Comparison of ENCODE assay signal across 2 cellular contexts in the genomic region with DNA sequence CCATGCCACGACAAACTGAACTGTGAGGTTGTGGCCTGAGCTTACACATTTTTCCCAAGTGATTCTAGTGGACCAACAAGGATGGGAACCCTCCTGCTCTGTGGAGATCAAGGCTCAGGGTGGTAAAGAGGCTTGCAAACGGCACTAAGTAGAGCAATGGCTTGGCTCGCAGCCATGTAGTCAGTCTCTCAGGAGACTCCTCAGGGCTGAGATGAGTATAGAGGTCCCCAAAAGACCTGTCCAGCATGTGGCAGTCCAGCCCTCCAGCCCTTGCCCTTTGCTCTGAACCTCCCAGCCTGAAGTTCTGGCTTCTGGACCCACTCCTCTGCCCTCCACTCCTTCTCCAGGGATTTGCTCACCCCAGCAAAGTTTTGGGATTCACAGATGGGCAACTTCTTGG.
TF ChIP-seq lines count a peak whose summit lies in the region.

No MANE protein-coding gene starts in this region.

TF ChIP-seq in IMR-90, 13 proteins besides CTCF, POLR2A, EP300 and RAD21:
- TF ChIP-seq, protein P1, sequence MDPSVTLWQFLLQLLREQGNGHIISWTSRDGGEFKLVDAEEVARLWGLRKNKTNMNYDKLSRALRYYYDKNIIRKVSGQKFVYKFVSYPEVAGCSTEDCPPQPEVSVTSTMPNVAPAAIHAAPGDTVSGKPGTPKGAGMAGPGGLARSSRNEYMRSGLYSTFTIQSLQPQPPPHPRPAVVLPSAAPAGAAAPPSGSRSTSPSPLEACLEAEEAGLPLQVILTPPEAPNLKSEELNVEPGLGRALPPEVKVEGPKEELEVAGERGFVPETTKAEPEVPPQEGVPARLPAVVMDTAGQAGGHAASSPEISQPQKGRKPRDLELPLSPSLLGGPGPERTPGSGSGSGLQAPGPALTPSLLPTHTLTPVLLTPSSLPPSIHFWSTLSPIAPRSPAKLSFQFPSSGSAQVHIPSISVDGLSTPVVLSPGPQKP (IDR thresholded peaks at IDR 0.05; ENCODE audit: borderline replicate concordance, low read depth, low read length): no peak
- TF ChIP-seq FOS (IDR thresholded peaks at IDR 0.05; ENCODE audit: low read depth, low read length) (no peak), CHD1 (IDR thresholded peaks at IDR 0.05; ENCODE audit: low read depth, low read length) (no peak), MAZ (IDR thresholded peaks at IDR 0.05; ENCODE audit: borderline replicate concordance, low read depth, low read length) (no peak), CEBPB (IDR thresholded peaks at IDR 0.05; ENCODE audit: low read depth, low read length) (no peak), BHLHE40 (IDR thresholded peaks at IDR 0.05; ENCODE audit: low read depth, low read length) (no peak), RCOR1 (IDR thresholded peaks at IDR 0.05; ENCODE audit: insufficient replicate concordance, low read length) (no peak), NFE2L2 (IDR thresholded peaks at IDR 0.05; ENCODE audit: low read depth, low read length) (no peak), SMC3 (IDR thresholded peaks at IDR 0.05; ENCODE audit: low read depth, low read length) (no peak), MAFK (IDR thresholded peaks at IDR 0.05; ENCODE audit: low read depth, low read length) (no peak), MXI1 (IDR thresholded peaks at IDR 0.05; ENCODE audit: borderline replicate concordance, low read depth, low read length) (no peak), RFX5 (IDR thresholded peaks at IDR 0.05; ENCODE audit: low read depth, low read length) (no peak)
- TF ChIP-seq, protein P2, sequence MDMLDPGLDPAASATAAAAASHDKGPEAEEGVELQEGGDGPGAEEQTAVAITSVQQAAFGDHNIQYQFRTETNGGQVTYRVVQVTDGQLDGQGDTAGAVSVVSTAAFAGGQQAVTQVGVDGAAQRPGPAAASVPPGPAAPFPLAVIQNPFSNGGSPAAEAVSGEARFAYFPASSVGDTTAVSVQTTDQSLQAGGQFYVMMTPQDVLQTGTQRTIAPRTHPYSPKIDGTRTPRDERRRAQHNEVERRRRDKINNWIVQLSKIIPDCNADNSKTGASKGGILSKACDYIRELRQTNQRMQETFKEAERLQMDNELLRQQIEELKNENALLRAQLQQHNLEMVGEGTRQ (IDR thresholded peaks at IDR 0.05; ENCODE audit: low read depth, low read length): no peak

TF ChIP-seq in HepG2, 621 proteins besides CTCF, POLR2A, EP300 and RAD21:
- TF ChIP-seq, protein P3, sequence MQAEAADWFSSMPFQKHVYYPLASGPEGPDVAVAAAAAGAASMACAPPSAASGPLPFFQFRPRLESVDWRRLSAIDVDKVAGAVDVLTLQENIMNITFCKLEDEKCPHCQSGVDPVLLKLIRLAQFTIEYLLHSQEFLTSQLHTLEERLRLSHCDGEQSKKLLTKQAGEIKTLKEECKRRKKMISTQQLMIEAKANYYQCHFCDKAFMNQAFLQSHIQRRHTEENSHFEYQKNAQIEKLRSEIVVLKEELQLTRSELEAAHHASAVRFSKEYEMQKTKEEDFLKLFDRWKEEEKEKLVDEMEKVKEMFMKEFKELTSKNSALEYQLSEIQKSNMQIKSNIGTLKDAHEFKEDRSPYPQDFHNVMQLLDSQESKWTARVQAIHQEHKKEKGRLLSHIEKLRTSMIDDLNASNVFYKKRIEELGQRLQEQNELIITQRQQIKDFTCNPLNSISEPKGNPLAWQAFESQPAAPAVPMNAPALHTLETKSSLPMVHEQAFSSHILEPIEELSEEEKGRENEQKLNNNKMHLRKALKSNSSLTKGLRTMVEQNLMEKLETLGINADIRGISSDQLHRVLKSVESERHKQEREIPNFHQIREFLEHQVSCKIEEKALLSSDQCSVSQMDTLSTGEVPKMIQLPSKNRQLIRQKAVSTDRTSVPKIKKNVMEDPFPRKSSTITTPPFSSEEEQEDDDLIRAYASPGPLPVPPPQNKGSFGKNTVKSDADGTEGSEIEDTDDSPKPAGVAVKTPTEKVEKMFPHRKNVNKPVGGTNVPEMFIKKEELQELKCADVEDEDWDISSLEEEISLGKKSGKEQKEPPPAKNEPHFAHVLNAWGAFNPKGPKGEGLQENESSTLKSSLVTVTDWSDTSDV (CRISPR knock-in tag; IDR thresholded peaks at IDR 0.05): no peak
- TF ChIP-seq ZNF138 (CRISPR knock-in tag; IDR thresholded peaks at IDR 0.05; ENCODE audit: low read depth): no peak
- TF ChIP-seq ZNF775 (CRISPR knock-in tag; IDR thresholded peaks at IDR 0.05; ENCODE audit: borderline replicate concordance): no peak
- no peak for TF ChIP-seq HCFC1 (IDR thresholded peaks at IDR 0.05; ENCODE audit: low read depth, low read length)
- TF ChIP-seq KLF16 (CRISPR knock-in tag; IDR thresholded peaks at IDR 0.05): no peak
- TF ChIP-seq ELF3 (CRISPR knock-in tag; IDR thresholded peaks at IDR 0.05): no peak
- TF ChIP-seq, protein P4, sequence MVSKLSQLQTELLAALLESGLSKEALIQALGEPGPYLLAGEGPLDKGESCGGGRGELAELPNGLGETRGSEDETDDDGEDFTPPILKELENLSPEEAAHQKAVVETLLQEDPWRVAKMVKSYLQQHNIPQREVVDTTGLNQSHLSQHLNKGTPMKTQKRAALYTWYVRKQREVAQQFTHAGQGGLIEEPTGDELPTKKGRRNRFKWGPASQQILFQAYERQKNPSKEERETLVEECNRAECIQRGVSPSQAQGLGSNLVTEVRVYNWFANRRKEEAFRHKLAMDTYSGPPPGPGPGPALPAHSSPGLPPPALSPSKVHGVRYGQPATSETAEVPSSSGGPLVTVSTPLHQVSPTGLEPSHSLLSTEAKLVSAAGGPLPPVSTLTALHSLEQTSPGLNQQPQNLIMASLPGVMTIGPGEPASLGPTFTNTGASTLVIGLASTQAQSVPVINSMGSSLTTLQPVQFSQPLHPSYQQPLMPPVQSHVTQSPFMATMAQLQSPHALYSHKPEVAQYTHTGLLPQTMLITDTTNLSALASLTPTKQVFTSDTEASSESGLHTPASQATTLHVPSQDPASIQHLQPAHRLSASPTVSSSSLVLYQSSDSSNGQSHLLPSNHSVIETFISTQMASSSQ (IDR thresholded peaks at IDR 0.05; ENCODE audit: low read depth): no peak
- TF ChIP-seq, protein P4 (CRISPR knock-in tag; IDR thresholded peaks at IDR 0.05; ENCODE audit: borderline replicate concordance): no peak
- TF ChIP-seq, protein P5, sequence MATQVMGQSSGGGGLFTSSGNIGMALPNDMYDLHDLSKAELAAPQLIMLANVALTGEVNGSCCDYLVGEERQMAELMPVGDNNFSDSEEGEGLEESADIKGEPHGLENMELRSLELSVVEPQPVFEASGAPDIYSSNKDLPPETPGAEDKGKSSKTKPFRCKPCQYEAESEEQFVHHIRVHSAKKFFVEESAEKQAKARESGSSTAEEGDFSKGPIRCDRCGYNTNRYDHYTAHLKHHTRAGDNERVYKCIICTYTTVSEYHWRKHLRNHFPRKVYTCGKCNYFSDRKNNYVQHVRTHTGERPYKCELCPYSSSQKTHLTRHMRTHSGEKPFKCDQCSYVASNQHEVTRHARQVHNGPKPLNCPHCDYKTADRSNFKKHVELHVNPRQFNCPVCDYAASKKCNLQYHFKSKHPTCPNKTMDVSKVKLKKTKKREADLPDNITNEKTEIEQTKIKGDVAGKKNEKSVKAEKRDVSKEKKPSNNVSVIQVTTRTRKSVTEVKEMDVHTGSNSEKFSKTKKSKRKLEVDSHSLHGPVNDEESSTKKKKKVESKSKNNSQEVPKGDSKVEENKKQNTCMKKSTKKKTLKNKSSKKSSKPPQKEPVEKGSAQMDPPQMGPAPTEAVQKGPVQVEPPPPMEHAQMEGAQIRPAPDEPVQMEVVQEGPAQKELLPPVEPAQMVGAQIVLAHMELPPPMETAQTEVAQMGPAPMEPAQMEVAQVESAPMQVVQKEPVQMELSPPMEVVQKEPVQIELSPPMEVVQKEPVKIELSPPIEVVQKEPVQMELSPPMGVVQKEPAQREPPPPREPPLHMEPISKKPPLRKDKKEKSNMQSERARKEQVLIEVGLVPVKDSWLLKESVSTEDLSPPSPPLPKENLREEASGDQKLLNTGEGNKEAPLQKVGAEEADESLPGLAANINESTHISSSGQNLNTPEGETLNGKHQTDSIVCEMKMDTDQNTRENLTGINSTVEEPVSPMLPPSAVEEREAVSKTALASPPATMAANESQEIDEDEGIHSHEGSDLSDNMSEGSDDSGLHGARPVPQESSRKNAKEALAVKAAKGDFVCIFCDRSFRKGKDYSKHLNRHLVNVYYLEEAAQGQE (IDR thresholded peaks at IDR 0.05; ENCODE audit: borderline replicate concordance in 1 of 2, low read depth in 1 of 2, low read length in 2 of 2): 0 out of 4 replicates have a peak, but pooled peaks of 1 of the 2 experiments have one; percentile 15
- no peak for TF ChIP-seq ZNF569 (CRISPR knock-in tag; IDR thresholded peaks at IDR 0.05; ENCODE audit: borderline replicate concordance)
- TF ChIP-seq, protein P6, sequence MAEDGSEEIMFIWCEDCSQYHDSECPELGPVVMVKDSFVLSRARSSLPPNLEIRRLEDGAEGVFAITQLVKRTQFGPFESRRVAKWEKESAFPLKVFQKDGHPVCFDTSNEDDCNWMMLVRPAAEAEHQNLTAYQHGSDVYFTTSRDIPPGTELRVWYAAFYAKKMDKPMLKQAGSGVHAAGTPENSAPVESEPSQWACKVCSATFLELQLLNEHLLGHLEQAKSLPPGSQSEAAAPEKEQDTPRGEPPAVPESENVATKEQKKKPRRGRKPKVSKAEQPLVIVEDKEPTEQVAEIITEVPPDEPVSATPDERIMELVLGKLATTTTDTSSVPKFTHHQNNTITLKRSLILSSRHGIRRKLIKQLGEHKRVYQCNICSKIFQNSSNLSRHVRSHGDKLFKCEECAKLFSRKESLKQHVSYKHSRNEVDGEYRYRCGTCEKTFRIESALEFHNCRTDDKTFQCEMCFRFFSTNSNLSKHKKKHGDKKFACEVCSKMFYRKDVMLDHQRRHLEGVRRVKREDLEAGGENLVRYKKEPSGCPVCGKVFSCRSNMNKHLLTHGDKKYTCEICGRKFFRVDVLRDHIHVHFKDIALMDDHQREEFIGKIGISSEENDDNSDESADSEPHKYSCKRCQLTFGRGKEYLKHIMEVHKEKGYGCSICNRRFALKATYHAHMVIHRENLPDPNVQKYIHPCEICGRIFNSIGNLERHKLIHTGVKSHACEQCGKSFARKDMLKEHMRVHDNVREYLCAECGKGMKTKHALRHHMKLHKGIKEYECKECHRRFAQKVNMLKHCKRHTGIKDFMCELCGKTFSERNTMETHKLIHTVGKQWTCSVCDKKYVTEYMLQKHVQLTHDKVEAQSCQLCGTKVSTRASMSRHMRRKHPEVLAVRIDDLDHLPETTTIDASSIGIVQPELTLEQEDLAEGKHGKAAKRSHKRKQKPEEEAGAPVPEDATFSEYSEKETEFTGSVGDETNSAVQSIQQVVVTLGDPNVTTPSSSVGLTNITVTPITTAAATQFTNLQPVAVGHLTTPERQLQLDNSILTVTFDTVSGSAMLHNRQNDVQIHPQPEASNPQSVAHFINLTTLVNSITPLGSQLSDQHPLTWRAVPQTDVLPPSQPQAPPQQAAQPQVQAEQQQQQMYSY (CRISPR knock-in tag; IDR thresholded peaks at IDR 0.05): peak; percentile 56; the same call in 1 of the 2 replicates
